18 cellular contexts compared by ENCODE assay signal in the genomic region with DNA sequence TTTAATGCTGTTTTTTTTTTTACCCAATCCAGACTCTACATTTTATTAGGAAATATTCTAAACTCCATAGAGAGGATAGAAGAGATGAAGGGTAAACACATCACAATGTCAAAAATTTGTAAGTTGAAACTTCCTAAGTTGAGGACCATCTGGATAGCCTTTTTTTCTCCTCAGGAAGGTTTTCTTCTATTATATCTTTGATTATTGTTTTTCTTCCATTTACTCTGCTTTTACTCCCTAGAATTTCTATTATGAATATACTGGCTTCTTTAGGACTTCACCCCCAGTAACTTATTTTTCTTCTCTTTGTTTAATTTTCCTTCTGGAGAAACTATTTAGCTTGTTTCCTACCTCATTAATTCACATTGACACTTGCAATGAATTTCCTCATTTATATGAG.
DNase-seq lines count a peak whose midpoint lies in the region; ATAC-seq, FAIRE-seq and TF ChIP-seq lines count a peak whose summit lies in the region.
"Had no signal": no experiment of that assay in that cellular context is flagged by ENCODE, and none has a peak within 500 bp of the region (broad histone marks: within the 10 kb centered on the region; RNA-seq: fewer than 3 reads in every experiment).

No MANE protein-coding gene starts in this region.

- no peak overlapping the region for H3K9ac ChIP-seq in K562 (ENCODE audit: insufficient read depth in 1 of 2, low read depth in 2 of 2, low read length in 2 of 2)
- H3K9ac ChIP-seq: BLaER1 treated with 17β-estradiol and CSF1 and Interleukin-3, amounts not matched to agents 10 nM and 100 nM had no signal

- no peak overlapping the region for H3K4me3 ChIP-seq in K562
- H3K4me3 ChIP-seq: A549; BLaER1 treated with 17β-estradiol and CSF1 and Interleukin-3, amounts not matched to agents 10 nM and 100 nM had no signal

- no peak overlapping the region for H3K4me2 ChIP-seq in K562 (ENCODE audit: insufficient read depth, low read length)
- H3K4me2 ChIP-seq: A549; BLaER1 treated with 17β-estradiol and CSF1 and Interleukin-3, amounts not matched to agents 10 nM and 100 nM had no signal

- ATAC-seq in K562 (no peak), HG02973 (IDR thresholded peaks at IDR 0.05; ENCODE audit: unreplicated experiment) (no peak)
- ATAC-seq: A549; CD8-positive, alpha-beta T cell had no signal

- TF ChIP-seq CTCF in K562 (IDR thresholded peaks at IDR 0.05 in 2 of 3, conservative IDR thresholded peaks at IDR 0.05 in 1 of 3; ENCODE audit: insufficient read depth in 2 of 3, low read depth in 1 of 3, low read length in 3 of 3): no peak

- intact Hi-C loops in K562 (cut with micrococcal nuclease): no loop called here

- POLR2A ChIA-PET in K562 (lab: Yijun Ruan, JAX): no interaction called here

- in situ Hi-C loops in K562 (cut with MboI): no loop called here

- no peak overlapping the region for H2AFZ ChIP-seq in K562 (ENCODE audit: low read depth, low read length)

- H3K9me3 ChIP-seq in K562 (replicated peaks; ENCODE audit: control insufficient read depth, insufficient read depth, low read depth, low read length): no peaks in the 10 kb centered on the region
- H3K9me3 ChIP-seq: A549, Caco-2 had no signal

- CTCF ChIA-PET in K562 (lab: Yijun Ruan, JAX; ENCODE audit: low intra/inter-chr PET ratio): no interaction called here

- no peaks in the 10 kb centered on the region for H3K79me2 ChIP-seq in K562 (ENCODE audit: control insufficient read depth, insufficient read depth, low read length)

- BruUV-seq in K562 (replicated peaks; lab: Mats Ljungman, UMichigan): no TSS peak

- no peak overlapping the region for H3K27ac ChIP-seq in K562 (ENCODE audit: extremely low read depth, low read depth, low read length)
- H3K27ac ChIP-seq: 22Rv1; A549; BLaER1 treated with 17β-estradiol and CSF1 and Interleukin-3, amounts not matched to agents 10 nM and 100 nM; C4-2B had no signal

- no peaks in the 10 kb centered on the region for H3K9me1 ChIP-seq in K562 (ENCODE audit: control insufficient read depth, insufficient read depth, low read length)

- no peak for FAIRE-seq in K562 (lab: Jason Lieb, UNC)
- FAIRE-seq: A549, GM12891, GM19239 had no signal

- TF ChIP-seq EP300 in K562 (IDR thresholded peaks at IDR 0.05; ENCODE audit: low read length): no peak

- no peaks in the 10 kb centered on the region for H3K27me3 ChIP-seq in K562 (ENCODE audit: control insufficient read depth in 2 of 2, insufficient read depth in 2 of 2, low read length in 2 of 2)
- H3K27me3 ChIP-seq: BLaER1 treated with 17β-estradiol and CSF1 and Interleukin-3, amounts not matched to agents 10 nM and 100 nM had no signal

- no peaks in the 10 kb centered on the region for H4K20me1 ChIP-seq in K562 (replicated peaks; ENCODE audit: control insufficient read depth, insufficient read depth, low read length)
- H4K20me1 ChIP-seq: BLaER1 treated with 17β-estradiol and CSF1 and Interleukin-3, amounts not matched to agents 10 nM and 100 nM had no signal

- no peak for TF ChIP-seq POLR2A in K562 (conservative IDR thresholded peaks at IDR 0.05)

- H3K4me1 ChIP-seq in K562 (replicated peaks in 1 of 2; ENCODE audit: control insufficient read depth in 2 of 2, insufficient read depth in 2 of 2, low read length in 2 of 2): no peaks in the 10 kb centered on the region
- H3K4me1 ChIP-seq: A549; BLaER1 treated with 17β-estradiol and CSF1 and Interleukin-3, amounts not matched to agents 10 nM and 100 nM; Caco-2 had no signal

- H3K36me3 ChIP-seq in K562 (ENCODE audit: control insufficient read depth, insufficient read depth, low read length): no peaks in the 10 kb centered on the region
- H3K36me3 ChIP-seq: BLaER1 treated with 17β-estradiol and CSF1 and Interleukin-3, amounts not matched to agents 10 nM and 100 nM had no signal

- TF ChIP-seq RAD21 in K562 (CRISPR knock-in tag; conservative IDR thresholded peaks at IDR 0.05 in 1 of 2, IDR thresholded peaks at IDR 0.05 in 1 of 2): no peak

- DNase-seq in NCI-H2171 treated with DMSO at 0.1 percent for 48 hours (lab: John Stamatoyannopoulos, UW) (peak; percentile 3), NCI-H2171 (lab: John Stamatoyannopoulos, UW) (no peak), K562 (ENCODE audit: extremely low read depth in 1 of 4, low spot score in 3 of 4) (no peak), mucosa of gallbladder (ENCODE audit: low spot score) (no peak)
- DNase-seq: AML-193; Caco-2; Calu3; CD4-positive, alpha-beta T cell; CD8-positive, alpha-beta T cell; DMS79 treated with DMSO at 0.1 percent for 48 hours; GF-D8 had no signal

TF ChIP-seq in K562, 482 proteins besides CTCF, POLR2A, EP300 and RAD21:
- peak; percentile 97 for TF ChIP-seq ZNF583 (CRISPR knock-in tag; IDR thresholded peaks at IDR 0.05)
- TF ChIP-seq, protein P1, sequence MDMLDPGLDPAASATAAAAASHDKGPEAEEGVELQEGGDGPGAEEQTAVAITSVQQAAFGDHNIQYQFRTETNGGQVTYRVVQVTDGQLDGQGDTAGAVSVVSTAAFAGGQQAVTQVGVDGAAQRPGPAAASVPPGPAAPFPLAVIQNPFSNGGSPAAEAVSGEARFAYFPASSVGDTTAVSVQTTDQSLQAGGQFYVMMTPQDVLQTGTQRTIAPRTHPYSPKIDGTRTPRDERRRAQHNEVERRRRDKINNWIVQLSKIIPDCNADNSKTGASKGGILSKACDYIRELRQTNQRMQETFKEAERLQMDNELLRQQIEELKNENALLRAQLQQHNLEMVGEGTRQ (CRISPR knock-in tag; IDR thresholded peaks at IDR 0.05): no peak
